ENCODE assay signal across 11 cellular contexts in genomic region chr19:16370671-16371391, GRCh38. TPM values are rescaled to one million over a fixed set of nuclear protein-coding genes. Genes with fewer than 3 reads are reported as not detected.
A peak's percentile ranks its signal among the peaks of the same experiment; 100 is the strongest.
DNase-seq lines count a peak whose midpoint lies in the region; ATAC-seq lines count a peak whose summit lies in the region.
"Had no signal": no experiment of that assay in that cellular context is flagged by ENCODE, and none has a peak within 500 bp of the region (broad histone marks: within the 10 kb centered on the region; RNA-seq: fewer than 3 reads in every experiment).

No MANE protein-coding gene starts in this region.

- ATAC-seq in activated CD4-positive, alpha-beta T cell treated with anti-CD3 and anti-CD28 coated beads for 36 hours: no peak
- no peak for ATAC-seq in activated naive CD8-positive, alpha-beta T cell treated with anti-CD3 and anti-CD28 coated beads, Interleukin-2, amount 10 ng/mL, durations not matched to agents 7 days and 5 days (ENCODE audit: low read depth)
- ATAC-seq in HG02973 (IDR thresholded peaks at IDR 0.05; ENCODE audit: unreplicated experiment): no peak

- no peaks in the 10 kb centered on the region for H3K36me3 ChIP-seq in KOPT-K1 (ENCODE audit: insufficient read depth, low read length)

- POLR2A ChIA-PET in activated CD4-positive, alpha-beta T cell treated with anti-CD3 and anti-CD28 coated beads for 36 hours (lab: Charles Lee): interaction anchor here (1.4 kb wide), 1 partner anchor 42 kb away, joined by 5 read pairs; no protein-coding TSS in a partner anchor
- POLR2A ChIA-PET in activated naive CD8-positive, alpha-beta T cell treated with anti-CD3 and anti-CD28 coated beads, Interleukin-2, amount 10 ng/mL, durations not matched to agents 7 days and 5 days (lab: Charles Lee): interaction anchor here (1.0 to 19.3 kb wide), 9 partner anchors 10 to 227 kb away, joined by 3 to 532 read pairs (median 14); partner anchors contain the start of genes HSH2D and KLF2

- H3K27ac Mint-ChIP-seq in activated CD4-positive, alpha-beta T cell treated with anti-CD3 and anti-CD28 coated beads for 36 hours: peak overlapping the region; percentile 76
- no peak overlapping the region for H3K27ac Mint-ChIP-seq in activated naive CD8-positive, alpha-beta T cell treated with anti-CD3 and anti-CD28 coated beads, Interleukin-2, amount 10 ng/mL, durations not matched to agents 7 days and 5 days

- H3K27ac ChIP-seq in KOPT-K1 (ENCODE audit: low read depth, low read length, poor library complexity, severe bottlenecking): peak overlapping the region; percentile 84
- peak overlapping the region in 14 of 21 experiments; percentile 12 to 94 (median 57) for H3K27ac ChIP-seq in skin epidermis

- DNase-seq in activated CD4-positive, alpha-beta T cell treated with anti-CD3 and anti-CD28 coated beads for 36 hours: no peak
- no peak for DNase-seq in activated CD4-positive, alpha-beta T cell treated with anti-CD3 and anti-CD28 coated beads, Interleukin-2, amount 50 U/mL, for 4 hours
- DNase-seq in activated naive CD8-positive, alpha-beta T cell treated with anti-CD3 and anti-CD28 coated beads, Interleukin-2, amount 10 ng/mL, durations not matched to agents 7 days and 5 days: peak; percentile 67
- DNase-seq in NCI-H2107 treated with DMSO at 0.1 percent for 48 hours (lab: John Stamatoyannopoulos, UW; ENCODE audit: unreplicated experiment) (no peak), NCI-H774 (lab: John Stamatoyannopoulos, UW) (no peak)
- DNase-seq: endodermal cell, HCEC 1CT, T1000 had no signal

- H3K27me3 Mint-ChIP-seq in activated CD4-positive, alpha-beta T cell treated with anti-CD3 and anti-CD28 coated beads for 36 hours: peaks cover 22% of the 10 kb centered on the region
- peaks cover 4% of the 10 kb centered on the region for H3K27me3 Mint-ChIP-seq in activated naive CD8-positive, alpha-beta T cell treated with anti-CD3 and anti-CD28 coated beads, Interleukin-2, amount 10 ng/mL, durations not matched to agents 7 days and 5 days

- no peaks in the 10 kb centered on the region for H3K9me3 ChIP-seq in KOPT-K1 (ENCODE audit: insufficient read depth, low read length, poor library complexity, severe bottlenecking)

- intact Hi-C loops in activated CD4-positive, alpha-beta T cell treated with anti-CD3 and anti-CD28 coated beads for 36 hours (cut with DNase I, micrococcal nuclease): loop anchor here (1.0 kb wide), 4 partner anchors 29 to 292 kb away; partner anchors contain the start of gene KLF2 (in 1 of the 2)

- H3K4me3 ChIP-seq in skin epidermis: no peak overlapping the region

- H3K4me1 Mint-ChIP-seq in activated CD4-positive, alpha-beta T cell treated with anti-CD3 and anti-CD28 coated beads for 36 hours: peaks cover 46% of the 10 kb centered on the region
- H3K4me1 Mint-ChIP-seq in activated naive CD8-positive, alpha-beta T cell treated with anti-CD3 and anti-CD28 coated beads, Interleukin-2, amount 10 ng/mL, durations not matched to agents 7 days and 5 days: peaks cover 67% of the 10 kb centered on the region

- peaks cover 16% of the 10 kb centered on the region for H3K36me3 Mint-ChIP-seq in activated CD4-positive, alpha-beta T cell treated with anti-CD3 and anti-CD28 coated beads for 36 hours (ENCODE audit: low read depth)
- H3K36me3 Mint-ChIP-seq in activated naive CD8-positive, alpha-beta T cell treated with anti-CD3 and anti-CD28 coated beads, Interleukin-2, amount 10 ng/mL, durations not matched to agents 7 days and 5 days: peaks cover 16% of the 10 kb centered on the region

- peak overlapping the region; percentile 22 for H3K4me3 Mint-ChIP-seq in activated CD4-positive, alpha-beta T cell treated with anti-CD3 and anti-CD28 coated beads for 36 hours
- H3K4me3 Mint-ChIP-seq in activated naive CD8-positive, alpha-beta T cell treated with anti-CD3 and anti-CD28 coated beads, Interleukin-2, amount 10 ng/mL, durations not matched to agents 7 days and 5 days: no peak overlapping the region
- H3K4me3 Mint-ChIP-seq: endodermal cell had no signal

- CTCF ChIA-PET in activated CD4-positive, alpha-beta T cell treated with anti-CD3 and anti-CD28 coated beads for 36 hours (lab: Charles Lee): interaction anchor here (0.6 to 2.1 kb wide), 7 partner anchors 12 to 232 kb away, joined by 3 to 18 read pairs (median 6); partner anchors contain the start of gene FAM32A

- H3K9me3 Mint-ChIP-seq in activated CD4-positive, alpha-beta T cell treated with anti-CD3 and anti-CD28 coated beads for 36 hours (ENCODE audit: low read depth): no peaks in the 10 kb centered on the region
- no peaks in the 10 kb centered on the region for H3K9me3 Mint-ChIP-seq in activated naive CD8-positive, alpha-beta T cell treated with anti-CD3 and anti-CD28 coated beads, Interleukin-2, amount 10 ng/mL, durations not matched to agents 7 days and 5 days
- H3K9me3 Mint-ChIP-seq: endodermal cell had no signal

RNA-seq across cellular contexts. Expression of gene KLF2, which starts 46.2 kb away (rescaled TPM):
- under 1 TPM; 0.57 to 0.90 TPM for total RNA-seq in activated CD4-positive, alpha-beta T cell treated with anti-CD3 and anti-CD28 coated beads for 36 hours
- 100 to 1,000 TPM; 172 to 193 TPM for total RNA-seq in activated naive CD8-positive, alpha-beta T cell treated with anti-CD3 and anti-CD28 coated beads, Interleukin-2, amount 10 ng/mL, durations not matched to agents 7 days and 5 days

Comparison
In these comparisons a context has a peak if more than half of its experiments do, and no peak if none do; other contexts are left out.
1. RNA of gene KLF2, which starts 46.2 kb away (total RNA-seq): 172 to 193 TPM in activated naive CD8-positive, alpha-beta T cell treated with anti-CD3 and anti-CD28 coated beads, Interleukin-2, amount 10 ng/mL, durations not matched to agents 7 days and 5 days; 0.57 to 0.90 TPM in activated CD4-positive, alpha-beta T cell treated with anti-CD3 and anti-CD28 coated beads for 36 hours; every median in the first group is over 10 times any median in the second.